Comparison of ENCODE assay signal across 7 cellular contexts in the genomic region with DNA sequence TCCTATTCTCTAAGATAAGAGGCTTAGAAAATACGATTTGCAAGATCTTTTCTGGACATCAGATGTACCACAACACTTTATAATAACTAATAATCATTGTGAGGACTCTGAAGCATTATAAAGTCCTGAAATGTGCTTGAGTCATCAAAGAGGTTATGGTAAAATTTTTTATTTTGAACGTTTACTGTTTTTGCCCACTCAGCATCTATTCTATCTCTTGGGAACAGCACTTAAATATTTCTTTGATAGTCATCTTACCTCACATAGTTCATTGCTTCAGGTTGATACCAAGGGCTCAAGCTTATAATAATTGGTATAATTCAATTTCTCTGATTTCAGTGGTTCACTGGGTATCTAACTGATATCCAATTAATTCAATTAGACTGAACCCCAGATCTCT.
"Had no signal": no experiment of that assay in that cellular context is flagged by ENCODE, and none has a peak within 500 bp of the region (broad histone marks: within the 10 kb centered on the region; RNA-seq: fewer than 3 reads in every experiment).

No MANE protein-coding gene starts in this region.

- ATAC-seq: GM23338, HCT116 had no signal

- H3K36me3 ChIP-seq: HAP-1 had no signal

- H3K4me3 ChIP-seq: GM23338, HAP-1 had no signal

- H3K9me3 ChIP-seq: HAP-1 had no signal

- DNase-seq: H7, HFFc6, KG1 had no signal

- H3K4me1 ChIP-seq: HAP-1 had no signal

- H3K4me2 ChIP-seq: GM23338 had no signal

- H2AFZ ChIP-seq: GM23338 had no signal

- H3K27ac ChIP-seq: HL-60 had no signal
